ENCODE assay signal across 15 cellular contexts in genomic region chr2:48901015-48901343, GRCh38.
A peak's percentile ranks its signal among the peaks of the same experiment; 100 is the strongest.
DNase-seq lines count a peak whose midpoint lies in the region; ATAC-seq and TF ChIP-seq lines count a peak whose summit lies in the region.
"Had no signal": no experiment of that assay in that cellular context is flagged by ENCODE, and none has a peak within 500 bp of the region (broad histone marks: within the 10 kb centered on the region; RNA-seq: fewer than 3 reads in every experiment).

No MANE protein-coding gene starts in this region.

- H3K4me2 ChIP-seq in SK-N-SH: 0 out of 2 replicates have a peak overlapping the region, but pooled peaks have one; percentile 28
- H3K4me2 ChIP-seq: GM23338 had no signal

- H2AFZ ChIP-seq in SK-N-SH (ENCODE audit: low read depth): no peak overlapping the region
- H2AFZ ChIP-seq: GM23338 had no signal

- H3K27me3 Mint-ChIP-seq in brain: no peaks in the 10 kb centered on the region

- no peaks in the 10 kb centered on the region for H3K9me2 ChIP-seq in SK-N-SH

- ATAC-seq in SK-N-SH treated with all-trans-retinoic acid at 6 μM for 48 hours (no peak), HG03457 (IDR thresholded peaks at IDR 0.05; ENCODE audit: unreplicated experiment) (no peak), HG02840 (IDR thresholded peaks at IDR 0.05; ENCODE audit: low FRiP score, unreplicated experiment) (no peak)
- ATAC-seq: GM23338, K562 had no signal

- 9% methylated on average over 1 of the region's 1 CpG for WGBS in SK-N-SH (ENCODE audit: low lambda C conversion rate)
- 67% methylated on average over 1 of the region's 1 CpG; no CpG with 5 or more reads in 1 of the 2 experiments for WGBS in mesodermal cell (ENCODE audit: insufficient coverage in 2 of 2), 2 experiments

- peaks cover 3% of the 10 kb centered on the region for H3F3A ChIP-seq in SK-N-SH (replicated peaks; ENCODE audit: insufficient read depth)

- H3K9me3 ChIP-seq in SK-N-SH (no peaks in the 10 kb centered on the region), mesodermal cell (ENCODE audit: control insufficient read depth, low read length) (no peaks in the 10 kb centered on the region)

- TF ChIP-seq CTCF in SK-N-SH (IDR thresholded peaks at IDR 0.05) (no peak), brain (conservative IDR thresholded peaks at IDR 0.05) (no peak)

- no peaks in the 10 kb centered on the region for H3K27me3 ChIP-seq in SK-N-SH (ENCODE audit: insufficient read depth)

- CTCF ChIA-PET in SK-N-SH (lab: Yijun Ruan, JAX): interaction anchor here (1.0 to 1.3 kb wide), 4 partner anchors 17 to 31 kb away, joined by 3 to 4 read pairs (median 3); no protein-coding TSS in a partner anchor

- H3K9me3 Mint-ChIP-seq in brain: peaks cover 0 to 8% (median 0%) of the 10 kb centered on the region in 5 experiments
- H3K9me3 Mint-ChIP-seq: GM23338 had no signal

- POLR2A ChIA-PET in SK-N-SH (lab: Yijun Ruan, JAX): no interaction called here

- H3K4me1 Mint-ChIP-seq in brain: peaks cover 23% of the 10 kb centered on the region
- H3K4me1 Mint-ChIP-seq: GM23338 had no signal

- no peaks in the 10 kb centered on the region for H3K36me3 Mint-ChIP-seq in brain

- H3K4me1 ChIP-seq in SK-N-SH (ENCODE audit: control insufficient read depth in 1 of 2, insufficient read depth in 2 of 2, low read depth in 1 of 2, low read length in 1 of 2) (peaks cover 0 to 25% of the 10 kb centered on the region in 2 experiments; a peak in 2 of 4 replicates), mesodermal cell (ENCODE audit: control insufficient read depth, insufficient read depth, low read length, poor library complexity, severe bottlenecking) (peaks cover 5% of the 10 kb centered on the region)

- no peak for TF ChIP-seq RAD21 in SK-N-SH (IDR thresholded peaks at IDR 0.05; ENCODE audit: low read length)

- no peak for TF ChIP-seq EP300 in SK-N-SH (IDR thresholded peaks at IDR 0.05; ENCODE audit: borderline replicate concordance in 1 of 2, low read depth in 1 of 2, low read length in 1 of 2)

- H3K27ac ChIP-seq in SK-N-SH (ENCODE audit: low read depth in 2 of 2, low read length in 1 of 2): peak overlapping the region in 1 of 2 experiments; percentile 67; a peak in 2 of 4 replicates
- peak overlapping the region; percentile 11 for H3K27ac ChIP-seq in mesodermal cell (ENCODE audit: low read depth, low read length, severe bottlenecking)
- H3K27ac ChIP-seq: 22Rv1 had no signal

- H3K36me3 ChIP-seq in SK-N-SH (replicated peaks in 1 of 2; ENCODE audit: control insufficient read depth in 1 of 2, insufficient read depth in 2 of 2, low read length in 1 of 2): no peaks in the 10 kb centered on the region
- no peaks in the 10 kb centered on the region for H3K36me3 ChIP-seq in mesodermal cell (ENCODE audit: control insufficient read depth, insufficient read depth, low read length)

- no peaks in the 10 kb centered on the region for H3K79me2 ChIP-seq in SK-N-SH (ENCODE audit: insufficient read depth)

- H4K20me1 ChIP-seq in SK-N-SH (ENCODE audit: insufficient read depth): no peaks in the 10 kb centered on the region

- H3K9ac ChIP-seq in SK-N-SH: no peak overlapping the region

- H3K27ac Mint-ChIP-seq in brain: peak overlapping the region in 3 of 5 experiments; percentile 61 to 77 (median 67)
- H3K27ac Mint-ChIP-seq: CD4-positive, alpha-beta T cell; GM23338 had no signal

- no peak for DNase-seq in SK-N-SH
- DNase-seq in NCI-H2171 treated with DMSO at 0.1 percent for 48 hours (lab: John Stamatoyannopoulos, UW): no peak
- DNase-seq: AML-193; Calu3; CD4-positive, alpha-beta T cell; DMS79; H7 had no signal

- no peak overlapping the region for H3K4me3 Mint-ChIP-seq in brain
- H3K4me3 Mint-ChIP-seq: CD4-positive, alpha-beta T cell; GM23338 had no signal

- no peak overlapping the region for H3K4me3 ChIP-seq in SK-N-SH (ENCODE audit: low read depth in 2 of 2, low read length in 1 of 2)
- H3K4me3 ChIP-seq in mesodermal cell (ENCODE audit: extremely low read depth, insufficient read depth, low read length, poor library complexity, severe bottlenecking): no peak overlapping the region
- H3K4me3 ChIP-seq: GM23338, K562 had no signal

TF ChIP-seq in SK-N-SH, 30 proteins besides CTCF, POLR2A, EP300 and RAD21 (continues in another document):
- TF ChIP-seq IRF3 (IDR thresholded peaks at IDR 0.05; ENCODE audit: low read depth, low read length) (no peak), RCOR1 (IDR thresholded peaks at IDR 0.05; ENCODE audit: low read length) (no peak), REST (IDR thresholded peaks at IDR 0.05; ENCODE audit: low read depth, low read length) (no peak), JUND (IDR thresholded peaks at IDR 0.05) (no peak), FOXJ3 (CRISPR knock-in tag; IDR thresholded peaks at IDR 0.05) (no peak)

TF ChIP-seq in SK-N-SH treated with all-trans-retinoic acid at 6 μM for 48 hours, 23 proteins besides CTCF, POLR2A, EP300 and RAD21:
- TF ChIP-seq ARNTL (CRISPR knock-in tag; IDR thresholded peaks at IDR 0.05; ENCODE audit: borderline replicate concordance, low read depth): no peak
